In the genomic region with DNA sequence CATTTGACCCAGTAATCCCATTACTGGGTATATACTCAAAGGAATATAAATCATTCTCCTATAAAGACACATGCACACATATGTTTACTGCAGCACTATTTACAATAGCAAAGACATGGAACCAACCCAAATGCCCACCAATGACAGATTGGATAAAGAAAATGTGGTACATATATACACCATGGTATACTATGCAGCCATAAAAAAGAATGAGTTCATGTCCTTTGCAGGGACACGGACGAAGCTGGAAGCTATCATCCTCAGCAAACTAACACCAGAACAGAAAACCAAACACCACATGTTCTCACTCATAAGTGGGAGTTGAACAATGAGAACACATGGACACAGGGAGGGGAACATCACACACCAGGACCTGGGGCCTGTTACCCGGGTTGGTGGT, we compare ENCODE assay signal across 8 cellular contexts. TPM values are rescaled to one million over a fixed set of nuclear protein-coding genes. Genes with fewer than 3 reads are reported as not detected.
DNase-seq lines count a peak whose midpoint lies in the region; ATAC-seq, FAIRE-seq and TF ChIP-seq lines count a peak whose summit lies in the region.
"Not testable (repeated sequence)": the region's sequence is repeated elsewhere in the genome, so short reads cannot be mapped to it uniquely, and the experiment has no call there.
"Had no signal": no experiment of that assay in that cellular context is flagged by ENCODE, and none has a peak within 500 bp of the region (broad histone marks: within the 10 kb centered on the region; RNA-seq: fewer than 3 reads in every experiment).

No MANE protein-coding gene starts in this region.

- H3K4me1 Mint-ChIP-seq in nephron = peaks cover 58% of the 10 kb centered on the region
- peaks cover 51% of the 10 kb centered on the region for H3K4me1 Mint-ChIP-seq in progenitor cell of endocrine pancreas (ENCODE audit: low read depth)

- H3K4me1 ChIP-seq in PC-3 (ENCODE audit: insufficient read depth, low read length) = peaks cover 55% of the 10 kb centered on the region
- peaks cover 0 to 18% of the 10 kb centered on the region in 2 experiments; a peak in 3 of 5 replicates for H3K4me1 ChIP-seq in K562 (replicated peaks in 1 of 2; ENCODE audit: control insufficient read depth in 2 of 2, insufficient read depth in 2 of 2, low read length in 2 of 2)
- peaks cover 4 to 76% (median 22%) of the 10 kb centered on the region in 3 donors for H3K4me1 ChIP-seq in esophagus squamous epithelium

- FAIRE-seq in K562 (lab: Jason Lieb, UNC) = not testable (repeated sequence)

- CTCF ChIA-PET in PC-3 (lab: Charles Lee); K562 (lab: Yijun Ruan, JAX; ENCODE audit: low intra/inter-chr PET ratio): not testable (repeated sequence)

- POLR2A ChIA-PET in PC-3 (lab: Charles Lee; ENCODE audit: unreplicated experiment); K562 (lab: Yijun Ruan, JAX): not testable (repeated sequence)

- H3K36me3 Mint-ChIP-seq in nephron (ENCODE audit: low read depth) (peaks cover 25% of the 10 kb centered on the region), progenitor cell of endocrine pancreas (ENCODE audit: insufficient read depth) (peaks cover 17% of the 10 kb centered on the region)

- not testable (repeated sequence) for TF ChIP-seq RAD21 in K562 (CRISPR knock-in tag; conservative IDR thresholded peaks at IDR 0.05 in 1 of 2, IDR thresholded peaks at IDR 0.05 in 1 of 2)

- H3K27me3 Mint-ChIP-seq in nephron (ENCODE audit: low read depth); progenitor cell of endocrine pancreas: not testable (repeated sequence)

- not testable (repeated sequence) for DNase-seq in PC-3; K562 (ENCODE audit: extremely low read depth in 1 of 4, low spot score in 3 of 4); esophagus squamous epithelium (lab: John Stamatoyannopoulos, UW); progenitor cell of endocrine pancreas (ENCODE audit: low spot score, unreplicated experiment)

- in situ Hi-C loops in K562 (cut with MboI) = not testable (repeated sequence)

- 85% methylated on average over 3 of the region's 3 CpGs for WGBS in K562 (ENCODE audit: insufficient coverage, low coverage, missing lambda C conversion rate)
- WGBS in esophagus squamous epithelium, 2 donors = 85 to 92% methylated on average over 3 of the region's 3 CpGs

- ATAC-seq in PC-3, K562: not testable (repeated sequence)

- H3F3A ChIP-seq in PC-3 (ENCODE audit: low read length, unreplicated experiment) = not testable (repeated sequence)

- H3K4me3 ChIP-seq in PC-3 (ENCODE audit: low read length) (0 out of 2 replicates have a peak overlapping the region, but pooled peaks have one; percentile 95), esophagus squamous epithelium (peak overlapping the region in 1 of 4 donors; percentile 76)
- not testable (repeated sequence) for H3K4me3 ChIP-seq in K562

- H3K9me3 Mint-ChIP-seq in nephron; progenitor cell of endocrine pancreas (ENCODE audit: low read depth): not testable (repeated sequence)

- H3K9ac ChIP-seq in PC-3 (ENCODE audit: low read length); K562 (ENCODE audit: insufficient read depth in 1 of 2, low read depth in 2 of 2, low read length in 2 of 2): not testable (repeated sequence)

- H4K20me1 ChIP-seq in PC-3 (ENCODE audit: low read length) = peaks cover 79% of the 10 kb centered on the region
- peaks cover 20% of the 10 kb centered on the region for H4K20me1 ChIP-seq in K562 (replicated peaks; ENCODE audit: control insufficient read depth, insufficient read depth, low read length)

- peak overlapping the region; percentile 60 to 67 (median 66) for H3K4me3 Mint-ChIP-seq in nephron
- not testable (repeated sequence) for H3K4me3 Mint-ChIP-seq in progenitor cell of endocrine pancreas (ENCODE audit: low read depth)

- H3K27me3 ChIP-seq in PC-3 (ENCODE audit: low read length); K562 (ENCODE audit: control insufficient read depth in 2 of 2, insufficient read depth in 2 of 2, low read length in 2 of 2); esophagus squamous epithelium: not testable (repeated sequence)

- not testable (repeated sequence) for TF ChIP-seq POLR2A in K562 (conservative IDR thresholded peaks at IDR 0.05); esophagus squamous epithelium (IDR thresholded peaks at IDR 0.05)

- not testable (repeated sequence) for H3K9me1 ChIP-seq in K562 (ENCODE audit: control insufficient read depth, insufficient read depth, low read length)

- not testable (repeated sequence) for BruUV-seq in PC-3 (replicated peaks; lab: Mats Ljungman, UMichigan); K562 (replicated peaks; lab: Mats Ljungman, UMichigan)

- H3K79me2 ChIP-seq in PC-3 (ENCODE audit: low read length) (peaks cover 91% of the 10 kb centered on the region), K562 (ENCODE audit: control insufficient read depth, insufficient read depth, low read length) (peaks cover 89% of the 10 kb centered on the region)

- H3K27ac ChIP-seq in PC-3 (ENCODE audit: low read length) (peak overlapping the region; percentile 37), VCaP (peak overlapping the region; percentile 85; the same call in 1 of the 2 replicates), esophagus squamous epithelium (peak overlapping the region in 3 of 4 donors; percentile 50 to 96 (median 95))
- not testable (repeated sequence) for H3K27ac ChIP-seq in K562 (ENCODE audit: extremely low read depth, low read depth, low read length)

- H3K4me2 ChIP-seq in PC-3 (ENCODE audit: low read length) = peak overlapping the region; percentile 87
- not testable (repeated sequence) for H3K4me2 ChIP-seq in K562 (ENCODE audit: insufficient read depth, low read length)

- TF ChIP-seq CTCF in PC-3 (conservative IDR thresholded peaks at IDR 0.05; ENCODE audit: low read depth, low read length); VCaP (conservative IDR thresholded peaks at IDR 0.05); K562 (IDR thresholded peaks at IDR 0.05 in 2 of 3, conservative IDR thresholded peaks at IDR 0.05 in 1 of 3; ENCODE audit: insufficient read depth in 2 of 3, low read depth in 1 of 3, low read length in 3 of 3); esophagus squamous epithelium (IDR thresholded peaks at IDR 0.05); nephron (IDR thresholded peaks at IDR 0.05; ENCODE audit: unreplicated experiment in 3 of 3); progenitor cell of endocrine pancreas (IDR thresholded peaks at IDR 0.05; ENCODE audit: unreplicated experiment): not testable (repeated sequence)

- intact Hi-C loops in PC-3 (cut with micrococcal nuclease) = loop anchor here (5.0 kb wide), 2 partner anchors 45 to 225 kb away; no protein-coding TSS in a partner anchor
- intact Hi-C loops in K562 (cut with micrococcal nuclease); esophagus squamous epithelium (cut with DNase I): not testable (repeated sequence)

- H2AFZ ChIP-seq in PC-3 (ENCODE audit: low read length); K562 (ENCODE audit: low read depth, low read length): not testable (repeated sequence)

- H3K9me2 ChIP-seq in PC-3 (replicated peaks; ENCODE audit: low read length) = not testable (repeated sequence)

- H3K36me3 ChIP-seq in PC-3 (ENCODE audit: low read depth, low read length); K562 (ENCODE audit: control insufficient read depth, insufficient read depth, low read length); esophagus squamous epithelium: not testable (repeated sequence)

- H3K9me3 ChIP-seq in PC-3 (ENCODE audit: low read length); K562 (replicated peaks; ENCODE audit: control insufficient read depth, insufficient read depth, low read depth, low read length); esophagus squamous epithelium: not testable (repeated sequence)

- H3K27ac Mint-ChIP-seq in nephron (peak overlapping the region in 2 of 3 experiments; percentile 50 to 84), progenitor cell of endocrine pancreas (peak overlapping the region; percentile 80)

- not testable (repeated sequence) for TF ChIP-seq EP300 in K562 (IDR thresholded peaks at IDR 0.05; ENCODE audit: low read length)

TF ChIP-seq in K562, 482 proteins besides CTCF, POLR2A, EP300 and RAD21:
- peak; percentile 66 for TF ChIP-seq ZNF146 (CRISPR knock-in tag; IDR thresholded peaks at IDR 0.05; ENCODE audit: unreplicated experiment)

RNA-seq across cellular contexts. Expression of gene TJP1, which starts 4.8 kb away (rescaled TPM):
- 67.0 and 102 TPM in 2 replicates for total RNA-seq in PC-3 (2014; rRNA removed)
- 51.1 and 121 TPM in 2 replicates for total RNA-seq in K562 (2011; cell fraction: chromatin; rRNA removed; ENCODE audit: low replicate concordance)
- 21.2 and 25.1 TPM in 2 replicates for total RNA-seq in K562 (2011; cell fraction: nucleolus; rRNA removed)
- total RNA-seq in K562 (2011; cell fraction: nucleoplasm; rRNA removed) = 47.7 and 51.7 TPM in 2 replicates
- total RNA-seq in K562 (2014; rRNA removed) = 16.3 and 18.7 TPM in 2 replicates
- 30.7 and 31.2 TPM in 2 replicates for total RNA-seq in K562 (2014; rRNA removed; fragmentation: Illumina TruSeq; extraction: Trizol)
- total RNA-seq in K562 (2015; rRNA removed; fragmentation: Illumina TruSeq; extraction: Trizol) = 28.0 and 30.5 TPM in 2 replicates
- total RNA-seq in K562 (2021) = 34.6 and 39.3 TPM in 2 replicates
- polyA plus RNA-seq in K562 (2011; rRNA removed) = 29.7 and 30.0 TPM in 2 replicates
- polyA plus RNA-seq in K562 (2011; cell fraction: cytosol; rRNA removed) = 15.3 and 18.0 TPM in 2 replicates
- polyA plus RNA-seq in K562 (2011; cell fraction: nucleus; rRNA removed) = 24.3 and 24.7 TPM in 2 replicates
- 14.0 and 17.1 TPM in 2 replicates for polyA plus RNA-seq in K562 (2012)
- polyA plus RNA-seq in K562 (2014; fragmentation: Illumina TruSeq; extraction: Trizol) = 26.4 and 29.1 TPM in 2 replicates
- polyA plus RNA-seq in K562 (2014; fragmentation: Nextera tagmentation; extraction: Ambion mirVana) = 10 to 100 TPM in 1 of 2 experiments, 1 to 10 TPM in 1; 9.1 to 25.6 TPM
- 27.8 and 28.5 TPM in 2 replicates for polyA plus RNA-seq in K562 (2014; rRNA removed)
- 68.2 and 70.3 TPM in 2 replicates for polyA minus RNA-seq in K562 (2011; rRNA and poly(A)+ RNA removed)
- 26.6 and 28.8 TPM in 2 replicates for polyA minus RNA-seq in K562 (2011; cell fraction: cytosol; rRNA and poly(A)+ RNA removed)
- polyA minus RNA-seq in K562 (2011; cell fraction: nucleus; rRNA and poly(A)+ RNA removed) = 28.5 and 37.9 TPM in 2 replicates
- total RNA-seq in esophagus squamous epithelium = 100 to 1,000 TPM in 3 of 4 donors, 10 to 100 TPM in 1; 69.6 to 142 (median 119) TPM
- 167 and 172 TPM in 2 replicates for total RNA-seq in progenitor cell of endocrine pancreas
- total RNA-seq: CD4-positive, CD25-positive, alpha-beta regulatory T cell; CD8-positive, alpha-beta T cell had no signal
